Comparison of ENCODE assay signal across 8 cellular contexts in the genomic region with DNA sequence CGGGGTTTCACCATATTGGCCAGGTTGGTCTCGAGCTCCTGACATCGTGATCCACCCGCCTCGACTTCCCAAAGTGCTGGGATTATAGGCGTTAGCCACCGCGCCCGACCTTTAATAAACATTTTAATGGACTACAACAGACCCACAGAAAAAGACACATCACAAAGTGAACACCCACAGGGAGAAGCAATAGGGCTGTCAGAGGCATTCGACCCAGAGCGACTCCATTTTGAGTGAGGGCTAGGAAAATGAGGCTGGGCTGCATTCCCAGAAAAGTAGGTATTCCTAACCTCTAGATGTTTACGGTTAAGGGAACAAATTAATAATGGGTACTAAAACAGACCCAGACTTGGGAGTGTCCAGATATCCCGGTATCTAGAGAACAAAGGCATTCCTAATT. TPM values are rescaled to one million over a fixed set of nuclear protein-coding genes. Genes with fewer than 3 reads are reported as not detected.
DNase-seq lines count a peak whose midpoint lies in the region; ATAC-seq and TF ChIP-seq lines count a peak whose summit lies in the region.

No MANE protein-coding gene starts in this region.

- intact Hi-C loops in right cardiac atrium (cut with DNase I), result no loop called here

- H3K27ac ChIP-seq in right cardiac atrium (ENCODE audit: low read length), result no peak overlapping the region
- peak overlapping the region in 20 of 21 experiments; percentile 67 to 97 (median 89) for H3K27ac ChIP-seq in skin epidermis

- H3K9me3 ChIP-seq in right cardiac atrium (ENCODE audit: control insufficient read depth, low read length), result peaks cover 2% of the 10 kb centered on the region

- POLR2A ChIA-PET in activated CD8-positive, alpha-beta T cell treated with anti-CD3 and anti-CD28 coated beads, Interleukin-2, amount 10 ng/mL, durations not matched to agents 7 days and 5 days (lab: Charles Lee), result interaction anchor here (1.1 to 1.5 kb wide), 4 partner anchors 49 to 463 kb away, joined by 3 to 4 read pairs (median 3); a partner anchor contains a TSS

- WGBS in right cardiac atrium, result 75% methylated on average over 13 of the region's 13 CpGs

- H3K36me3 Mint-ChIP-seq in HFFc6 (ENCODE audit: low read depth), result peaks cover 64% of the 10 kb centered on the region
- peaks cover 63% of the 10 kb centered on the region for H3K36me3 Mint-ChIP-seq in activated CD8-positive, alpha-beta T cell treated with anti-CD3 and anti-CD28 coated beads, Interleukin-2, amount 10 ng/mL, durations not matched to agents 7 days and 5 days (ENCODE audit: low read depth)

- DNase-seq in HFFc6 (no peak), right cardiac atrium (no peak), middle frontal gyrus (ENCODE audit: extremely low spot score, low spot score) (no peak)
- no peak for DNase-seq in activated CD8-positive, alpha-beta T cell treated with anti-CD3 and anti-CD28 coated beads, Interleukin-2, amount 10 ng/mL, durations not matched to agents 7 days and 5 days
- no peak for DNase-seq in NK-92 treated with Interleukin-12 subunit alpha and Interleukin-12 subunit beta, amount 100 ng/mL, for 24 hours (lab: John Stamatoyannopoulos, UW)

- peaks cover 2% of the 10 kb centered on the region for H3K27me3 Mint-ChIP-seq in HFFc6 (ENCODE audit: insufficient read depth)
- H3K27me3 Mint-ChIP-seq in activated CD8-positive, alpha-beta T cell treated with anti-CD3 and anti-CD28 coated beads, Interleukin-2, amount 10 ng/mL, durations not matched to agents 7 days and 5 days (ENCODE audit: low read depth), result no peaks in the 10 kb centered on the region

- peak overlapping the region; percentile 95 for H3K27ac Mint-ChIP-seq in HFFc6
- peak overlapping the region; percentile 95 for H3K27ac Mint-ChIP-seq in activated CD8-positive, alpha-beta T cell treated with anti-CD3 and anti-CD28 coated beads, Interleukin-2, amount 10 ng/mL, durations not matched to agents 7 days and 5 days

- H3K4me3 Mint-ChIP-seq in HFFc6, result peak overlapping the region; percentile 99
- H3K4me3 Mint-ChIP-seq in activated CD8-positive, alpha-beta T cell treated with anti-CD3 and anti-CD28 coated beads, Interleukin-2, amount 10 ng/mL, durations not matched to agents 7 days and 5 days, result peak overlapping the region; percentile 88

- H3K27me3 ChIP-seq in right cardiac atrium (ENCODE audit: control insufficient read depth, insufficient read depth), result no peaks in the 10 kb centered on the region

- CTCF ChIA-PET in activated CD8-positive, alpha-beta T cell treated with anti-CD3 and anti-CD28 coated beads, Interleukin-2, amount 10 ng/mL, durations not matched to agents 7 days and 5 days (lab: Charles Lee), result interaction anchor here (1.5 kb wide), 1 partner anchor 49 kb away, joined by 6 read pairs; a partner anchor contains a TSS

- H3K4me1 ChIP-seq in right cardiac atrium (ENCODE audit: control insufficient read depth, insufficient read depth, low read length), result peaks cover 5% of the 10 kb centered on the region

- H3K9me3 Mint-ChIP-seq in HFFc6, result peaks cover 67% of the 10 kb centered on the region
- peaks cover 3% of the 10 kb centered on the region for H3K9me3 Mint-ChIP-seq in activated CD8-positive, alpha-beta T cell treated with anti-CD3 and anti-CD28 coated beads, Interleukin-2, amount 10 ng/mL, durations not matched to agents 7 days and 5 days (ENCODE audit: insufficient read depth)

- no peak for ATAC-seq in activated CD8-positive, alpha-beta T cell treated with anti-CD3 and anti-CD28 coated beads, Interleukin-2, amount 10 ng/mL, durations not matched to agents 7 days and 5 days
- ATAC-seq in right cardiac atrium (no peak), HG03571 (IDR thresholded peaks at IDR 0.05; ENCODE audit: unreplicated experiment) (no peak), GM21515 (IDR thresholded peaks at IDR 0.05; ENCODE audit: unreplicated experiment) (no peak)

- peaks cover 41% of the 10 kb centered on the region for H3K4me1 Mint-ChIP-seq in HFFc6 (ENCODE audit: low read depth)
- H3K4me1 Mint-ChIP-seq in activated CD8-positive, alpha-beta T cell treated with anti-CD3 and anti-CD28 coated beads, Interleukin-2, amount 10 ng/mL, durations not matched to agents 7 days and 5 days (ENCODE audit: low read depth), result peaks cover 35% of the 10 kb centered on the region

- H3K4me3 ChIP-seq in right cardiac atrium (ENCODE audit: low read length), result peak overlapping the region; percentile 65
- H3K4me3 ChIP-seq in skin epidermis, result peak overlapping the region; percentile 52 to 95 (median 82)

- TF ChIP-seq CTCF in HFFc6 (IDR thresholded peaks at IDR 0.05), result no peak

RNA-seq across cellular contexts. Expression of a gene that starts 1.0 kb away (rescaled TPM):
- 1 to 10 TPM; 3.4 to 4.5 (median 4.1) TPM for total RNA-seq in HFFc6 (2021; fragmentation: NEBNext Ultra II Directional; extraction: Animal tissue kit (Norgen Biotek cat#: 25700))
- total RNA-seq in activated CD8-positive, alpha-beta T cell treated with anti-CD3 and anti-CD28 coated beads, Interleukin-2, amount 10 ng/mL, durations not matched to agents 7 days and 5 days, result 1 to 10 TPM; 4.7 TPM
- total RNA-seq in right cardiac atrium, result 1 to 10 TPM; 5.3 to 6.7 (median 6.0) TPM
- 3.1 TPM for polyA plus RNA-seq in right cardiac atrium

RNA-seq across cellular contexts. Expression of a gene that starts 27.4 kb away (rescaled TPM):
- total RNA-seq in HFFc6 (2021; fragmentation: NEBNext Ultra II Directional; extraction: Animal tissue kit (Norgen Biotek cat#: 25700)), result 10 to 100 TPM; 24.0 to 31.2 (median 28.2) TPM
- 10 to 100 TPM; 60.7 to 61.9 TPM for total RNA-seq in activated CD8-positive, alpha-beta T cell treated with anti-CD3 and anti-CD28 coated beads, Interleukin-2, amount 10 ng/mL, durations not matched to agents 7 days and 5 days
- total RNA-seq in right cardiac atrium, result 10 to 100 TPM; 19.9 to 24.1 (median 21.1) TPM
- 27.7 TPM for polyA plus RNA-seq in right cardiac atrium

RNA-seq across cellular contexts. Expression of a gene that starts 49.0 kb away (rescaled TPM):
- total RNA-seq in HFFc6 (2021; fragmentation: NEBNext Ultra II Directional; extraction: Animal tissue kit (Norgen Biotek cat#: 25700)), result 10 to 100 TPM; 26.5 to 32.5 (median 29.9) TPM
- total RNA-seq in activated CD8-positive, alpha-beta T cell treated with anti-CD3 and anti-CD28 coated beads, Interleukin-2, amount 10 ng/mL, durations not matched to agents 7 days and 5 days, result 10 to 100 TPM; 48.1 to 56.2 TPM
- total RNA-seq in right cardiac atrium, result 10 to 100 TPM; 23.7 to 29.5 (median 26.1) TPM
- polyA plus RNA-seq in right cardiac atrium, result 29.1 TPM

RNA-seq across cellular contexts. Expression of a gene that starts 49.0 kb away (rescaled TPM):
- total RNA-seq in HFFc6 (2021; fragmentation: NEBNext Ultra II Directional; extraction: Animal tissue kit (Norgen Biotek cat#: 25700)), result 1 to 10 TPM; 2.5 to 3.0 (median 2.8) TPM
- total RNA-seq in activated CD8-positive, alpha-beta T cell treated with anti-CD3 and anti-CD28 coated beads, Interleukin-2, amount 10 ng/mL, durations not matched to agents 7 days and 5 days, result 1 to 10 TPM; 4.8 to 5.2 TPM
- 1 to 10 TPM; 1.4 to 2.1 (median 1.9) TPM for total RNA-seq in right cardiac atrium
- 0.79 TPM for polyA plus RNA-seq in right cardiac atrium
